26 cellular contexts compared by ENCODE assay signal in the genomic region with DNA sequence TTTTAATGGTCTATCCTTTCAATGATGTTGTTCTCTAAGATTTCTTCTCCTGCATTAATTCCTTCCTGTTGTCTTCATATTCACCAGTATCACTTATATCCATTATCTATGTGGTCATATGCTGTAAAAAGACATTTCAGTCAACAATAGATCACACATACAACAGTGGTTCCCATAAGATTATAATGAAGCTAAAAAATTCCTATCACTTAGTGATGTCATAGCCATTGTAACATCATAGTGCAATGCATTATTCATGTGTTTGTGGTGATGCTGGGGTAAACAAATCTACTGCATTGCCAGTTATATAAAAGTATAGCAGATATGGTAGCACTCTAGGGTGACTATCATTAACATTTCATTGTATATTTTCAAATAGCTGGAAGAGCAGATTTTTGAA.
"Had no signal": no experiment of that assay in that cellular context is flagged by ENCODE, and none has a peak within 500 bp of the region (broad histone marks: within the 10 kb centered on the region; RNA-seq: fewer than 3 reads in every experiment).

No MANE protein-coding gene starts in this region.

- FAIRE-seq: urothelium cell line had no signal

- H3K27ac Mint-ChIP-seq: naive B cell; naive thymus-derived CD8-positive, alpha-beta T cell; natural killer cell treated with Interleukin-12 subunit alpha and Interleukin-12 subunit beta and Interleukin-15 and Interleukin-18, amount 100 ng/mL, for 72 hours; progenitor cell of endocrine pancreas; stimulated activated memory B cell treated with anti-CD40 and anti-IgM and Interleukin-4, amounts not matched to agents 10 μg/mL and 1 μg/mL and 100 μg/mL, for 72 hours; stimulated activated naive CD8-positive, alpha-beta T cell treated with anti-CD3 and anti-CD28 coated beads, Interleukin-15, amount 100 ng/mL, for 72 hours had no signal

- H3K27me3 Mint-ChIP-seq: natural killer cell treated with Interleukin-12 subunit alpha and Interleukin-12 subunit beta and Interleukin-15 and Interleukin-18, amount 100 ng/mL, for 72 hours; progenitor cell of endocrine pancreas; stimulated activated memory B cell treated with anti-CD40 and anti-IgM and Interleukin-4, amounts not matched to agents 10 μg/mL and 1 μg/mL and 100 μg/mL, for 72 hours; stimulated activated naive CD8-positive, alpha-beta T cell treated with anti-CD3 and anti-CD28 coated beads, Interleukin-15, amount 100 ng/mL, for 72 hours had no signal

- DNase-seq: naive B cell; naive thymus-derived CD8-positive, alpha-beta T cell; occipital lobe; ovary; posterior cingulate gyrus; psoas muscle; right cardiac atrium; spleen; stimulated activated CD4-positive, alpha-beta T cell treated with anti-CD3 and anti-CD28 coated beads, Interleukin-12 subunit alpha, Interleukin-12 subunit beta, amount 100 ng/mL, for 4 hours; stimulated activated CD4-positive, alpha-beta T cell treated with anti-CD3 and anti-CD28 coated beads, Interleukin-1b, Interleukin-23, amount 100 ng/mL, for 48 hours; stimulated activated CD4-positive, alpha-beta T cell treated with anti-CD3 and anti-CD28 coated beads, Interleukin-4, amount 100 ng/mL, for 1 hour; stimulated activated CD4-positive, alpha-beta T cell treated with anti-CD3 and anti-CD28 coated beads, Interleukin-4, amount 100 ng/mL, for 4 hours; stimulated activated CD8-positive, alpha-beta memory T cell treated with anti-CD3 and anti-CD28 coated beads, Interleukin-4, amount 100 ng/mL, for 48 hours; stimulated activated naive CD4-positive, alpha-beta T cell; stimulated activated naive CD8-positive, alpha-beta T cell treated with anti-CD3 and anti-CD28 coated beads, Interleukin-15, amount 100 ng/mL, for 72 hours; stimulated activated naive CD8-positive, alpha-beta T cell treated with anti-CD3 and anti-CD28 coated beads, Interleukin-15, Interleukin-2, amounts not matched to agents 100 U/mL and 50 U/mL, for 24 hours; substantia nigra; testis; tibial artery; transverse colon; upper lobe of left lung had no signal

- H3K4me3 Mint-ChIP-seq: naive B cell; naive thymus-derived CD8-positive, alpha-beta T cell; natural killer cell treated with Interleukin-12 subunit alpha and Interleukin-12 subunit beta and Interleukin-15 and Interleukin-18, amount 100 ng/mL, for 72 hours; neural progenitor cell; stimulated activated memory B cell treated with anti-CD40 and anti-IgM and Interleukin-4, amounts not matched to agents 10 μg/mL and 1 μg/mL and 100 μg/mL, for 72 hours; stimulated activated naive CD8-positive, alpha-beta T cell treated with anti-CD3 and anti-CD28 coated beads, Interleukin-15, amount 100 ng/mL, for 72 hours had no signal

- H3K4me1 Mint-ChIP-seq: naive B cell; naive thymus-derived CD8-positive, alpha-beta T cell; stimulated activated memory B cell treated with anti-CD40 and anti-IgM and Interleukin-4, amounts not matched to agents 10 μg/mL and 1 μg/mL and 100 μg/mL, for 72 hours; stimulated activated naive CD8-positive, alpha-beta T cell treated with anti-CD3 and anti-CD28 coated beads, Interleukin-15, amount 100 ng/mL, for 72 hours had no signal

- H3K36me3 Mint-ChIP-seq: naive thymus-derived CD8-positive, alpha-beta T cell; natural killer cell treated with Interleukin-12 subunit alpha and Interleukin-12 subunit beta and Interleukin-15 and Interleukin-18, amount 100 ng/mL, for 72 hours; stimulated activated memory B cell treated with anti-CD40 and anti-IgM and Interleukin-4, amounts not matched to agents 10 μg/mL and 1 μg/mL and 100 μg/mL, for 72 hours had no signal
